In genomic region chr7:92769361-92769633, GRCh38 we compare ENCODE assay signal across 13 cellular contexts.
DNase-seq lines count a peak whose midpoint lies in the region; ATAC-seq and TF ChIP-seq lines count a peak whose summit lies in the region.
"Had no signal": no experiment of that assay in that cellular context is flagged by ENCODE, and none has a peak within 500 bp of the region (broad histone marks: within the 10 kb centered on the region; RNA-seq: fewer than 3 reads in every experiment).

No MANE protein-coding gene starts in this region.

- H3K4me1 Mint-ChIP-seq in activated CD4-positive, alpha-beta T cell treated with anti-CD3 and anti-CD28 coated beads for 36 hours: peaks cover 62% of the 10 kb centered on the region

- TF ChIP-seq CTCF in IMR-90 (conservative IDR thresholded peaks at IDR 0.05; ENCODE audit: low read depth, low read length): no peak

- no peaks in the 10 kb centered on the region for H3K9me3 ChIP-seq in IMR-90 (ENCODE audit: control insufficient read depth, insufficient read depth, low read length)
- H3K9me3 ChIP-seq: neutrophil, suprapubic skin had no signal

- no peak overlapping the region for H2AK9ac ChIP-seq in IMR-90 (replicated peaks; ENCODE audit: low read depth, low read length, poor library complexity)

- H2BK120ac ChIP-seq in IMR-90 (ENCODE audit: low read depth, low read length): no peak overlapping the region

- H3K36me3 Mint-ChIP-seq in activated CD4-positive, alpha-beta T cell treated with anti-CD3 and anti-CD28 coated beads for 36 hours (ENCODE audit: low read depth): peaks cover 54% of the 10 kb centered on the region

- no peak overlapping the region for H4K8ac ChIP-seq in IMR-90 (ENCODE audit: low read depth in 2 of 2, low read length in 2 of 2)

- H3K4me2 ChIP-seq in IMR-90 (ENCODE audit: low read depth, low read length): no peak overlapping the region

- POLR2A ChIA-PET in activated CD4-positive, alpha-beta T cell treated with anti-CD3 and anti-CD28 coated beads for 36 hours (lab: Charles Lee): interaction anchor here (0.6 kb wide), 1 partner anchor 46 kb away, joined by 3 read pairs; no protein-coding TSS in a partner anchor
- POLR2A ChIA-PET in IMR-90 (lab: Charles Lee; ENCODE audit: unreplicated experiment): interaction anchor here (0.7 kb wide), 1 partner anchor 75 kb away, joined by 3 read pairs; no protein-coding TSS in a partner anchor

- in situ Hi-C loops in IMR-90 (cut with MboI; ENCODE audit: low sequenced_read_pairs): no loop called here

- no peaks in the 10 kb centered on the region for H3K9me3 Mint-ChIP-seq in activated CD4-positive, alpha-beta T cell treated with anti-CD3 and anti-CD28 coated beads for 36 hours (ENCODE audit: low read depth)
- H3K9me3 Mint-ChIP-seq: T-cell had no signal

- CTCF ChIA-PET in activated CD4-positive, alpha-beta T cell treated with anti-CD3 and anti-CD28 coated beads for 36 hours (lab: Charles Lee): interaction anchor here (0.8 to 1.6 kb wide), 5 partner anchors 13 to 64 kb away, joined by 3 to 4 read pairs (median 3); no protein-coding TSS in a partner anchor
- CTCF ChIA-PET in IMR-90 (lab: Yijun Ruan, JAX): no interaction called here

- no peak overlapping the region for H4K5ac ChIP-seq in IMR-90 (ENCODE audit: low read depth, low read length)

- H3K27me3 ChIP-seq in IMR-90 (ENCODE audit: control insufficient read depth, insufficient read depth, low read length): no peaks in the 10 kb centered on the region
- H3K27me3 ChIP-seq: neutrophil, suprapubic skin had no signal

- dilution Hi-C loops in IMR-90 (cut with HindIII; ENCODE audit: low sequenced_read_pairs, unreplicated experiment): no loop called here

- peak overlapping the region; percentile 84 for H3K27ac Mint-ChIP-seq in activated CD4-positive, alpha-beta T cell treated with anti-CD3 and anti-CD28 coated beads for 36 hours

- H3K18ac ChIP-seq in IMR-90 (ENCODE audit: low read depth, low read length): no peak overlapping the region

- DNase-seq in activated CD4-positive, alpha-beta T cell treated with anti-CD3 and anti-CD28 coated beads for 36 hours: no peak
- no peak for DNase-seq in activated CD4-positive, alpha-beta T cell treated with anti-CD3 and anti-CD28 coated beads for 48 hours
- no peak for DNase-seq in IMR-90
- no peak for DNase-seq in left lobe of liver (ENCODE audit: low spot score)
- DNase-seq in dermis blood vessel endothelial cell: no peak
- DNase-seq in globus pallidus (ENCODE audit: low spot score): no peak
- no peak for DNase-seq in GM19240 (ENCODE audit: insufficient read length, low spot score)
- DNase-seq: GF-D8, kidney glomerular epithelial cell, T-cell had no signal

- H3K79me1 ChIP-seq in IMR-90 (ENCODE audit: low read depth in 1 of 2, low read length in 2 of 2): peaks cover 22 to 66% of the 10 kb centered on the region in 2 experiments

- BruUV-seq in IMR-90 (replicated peaks; lab: Mats Ljungman, UMichigan): no TSS peak

- peak overlapping the region; percentile 2 for H2BK5ac ChIP-seq in IMR-90 (ENCODE audit: low read depth, low read length, poor library complexity, severe bottlenecking)

- H3K9me1 ChIP-seq in IMR-90 (ENCODE audit: insufficient read depth, low read length): peaks cover 9% of the 10 kb centered on the region

- H3K4me3 Mint-ChIP-seq in activated CD4-positive, alpha-beta T cell treated with anti-CD3 and anti-CD28 coated beads for 36 hours: no peak overlapping the region
- H3K4me3 Mint-ChIP-seq: T-cell had no signal

- no peak overlapping the region for H2AFZ ChIP-seq in IMR-90 (replicated peaks; ENCODE audit: low read length, poor library complexity)

- H3K9ac ChIP-seq in IMR-90 (ENCODE audit: low read depth, low read length): no peak overlapping the region

- TF ChIP-seq RAD21 in IMR-90 (IDR thresholded peaks at IDR 0.05; ENCODE audit: low read length): no peak

- H2BK15ac ChIP-seq in IMR-90 (ENCODE audit: low read depth, low read length): no peak overlapping the region

- no peak for TF ChIP-seq POLR2A in IMR-90 (IDR thresholded peaks at IDR 0.05; ENCODE audit: low read depth, low read length)

- no peak overlapping the region for H3K27ac ChIP-seq in IMR-90 (ENCODE audit: insufficient read depth, low read length)
- H3K27ac ChIP-seq: neutrophil, suprapubic skin had no signal

- ATAC-seq in activated CD4-positive, alpha-beta T cell treated with anti-CD3 and anti-CD28 coated beads for 36 hours: no peak
- ATAC-seq in GM21515 (IDR thresholded peaks at IDR 0.05; ENCODE audit: unreplicated experiment): peak; percentile 18
- no peak for ATAC-seq in IMR-90 (ENCODE audit: low read depth)
- peak; percentile 52 for ATAC-seq in left lobe of liver
- ATAC-seq: T-cell had no signal

- no peak overlapping the region for H2BK20ac ChIP-seq in IMR-90 (ENCODE audit: low read depth, low read length)

- no peak overlapping the region for H4K91ac ChIP-seq in IMR-90 (ENCODE audit: insufficient read depth, low read depth, low read length)

- no peak overlapping the region for H3K14ac ChIP-seq in IMR-90 (replicated peaks; ENCODE audit: low read depth, low read length)

- H3K4ac ChIP-seq in IMR-90 (ENCODE audit: low read depth, low read length): no peak overlapping the region; the same call in 1 of the 2 replicates

- peaks cover 22% of the 10 kb centered on the region for H3K4me1 ChIP-seq in IMR-90 (ENCODE audit: control insufficient read depth, insufficient read depth, low read length)

- H2AK5ac ChIP-seq in IMR-90 (ENCODE audit: low read depth, low read length): no peak overlapping the region

- H3K56ac ChIP-seq in IMR-90 (ENCODE audit: extremely low read depth, insufficient read depth, low read length): no peak overlapping the region

- H3K36me3 ChIP-seq in IMR-90 (ENCODE audit: control insufficient read depth, insufficient read depth, low read length): peaks cover 16% of the 10 kb centered on the region
- H3K36me3 ChIP-seq: neutrophil had no signal

- intact Hi-C loops in activated CD4-positive, alpha-beta T cell treated with anti-CD3 and anti-CD28 coated beads for 36 hours (cut with DNase I, micrococcal nuclease): loop anchor here (1.0 to 5.0 kb wide), 9 partner anchors 16 to 138 kb away; no protein-coding TSS in a partner anchor
- intact Hi-C loops in IMR-90 (cut with micrococcal nuclease): loop anchor here (5.0 kb wide), 3 partner anchors 63 to 147 kb away; no protein-coding TSS in a partner anchor

- H3K4me3 ChIP-seq in IMR-90 (ENCODE audit: insufficient read depth, low read depth, low read length): no peak overlapping the region
- H3K4me3 ChIP-seq: suprapubic skin had no signal

- H4K20me1 ChIP-seq in IMR-90 (ENCODE audit: insufficient read depth, low read length): peaks cover 39% of the 10 kb centered on the region

- no peak overlapping the region for H3K23ac ChIP-seq in IMR-90 (ENCODE audit: low read depth, low read length)

- no peaks in the 10 kb centered on the region for H3K27me3 Mint-ChIP-seq in activated CD4-positive, alpha-beta T cell treated with anti-CD3 and anti-CD28 coated beads for 36 hours
- H3K27me3 Mint-ChIP-seq: T-cell had no signal

TF ChIP-seq in IMR-90, 13 proteins besides CTCF, POLR2A, EP300 and RAD21:
- no peak for TF ChIP-seq ELK1 (IDR thresholded peaks at IDR 0.05; ENCODE audit: borderline replicate concordance, low read depth, low read length)
- no peak for TF ChIP-seq CHD1 (IDR thresholded peaks at IDR 0.05; ENCODE audit: low read depth, low read length)
- no peak for TF ChIP-seq MAFK (IDR thresholded peaks at IDR 0.05; ENCODE audit: low read depth, low read length)
- TF ChIP-seq BHLHE40 (IDR thresholded peaks at IDR 0.05; ENCODE audit: low read depth, low read length): no peak
- no peak for TF ChIP-seq SMC3 (IDR thresholded peaks at IDR 0.05; ENCODE audit: low read depth, low read length)
- no peak for TF ChIP-seq MXI1 (IDR thresholded peaks at IDR 0.05; ENCODE audit: borderline replicate concordance, low read depth, low read length)
- no peak for TF ChIP-seq NFE2L2 (IDR thresholded peaks at IDR 0.05; ENCODE audit: low read depth, low read length)
- TF ChIP-seq RFX5 (IDR thresholded peaks at IDR 0.05; ENCODE audit: low read depth, low read length): no peak
- TF ChIP-seq MAZ (IDR thresholded peaks at IDR 0.05; ENCODE audit: borderline replicate concordance, low read depth, low read length): no peak
- no peak for TF ChIP-seq FOS (IDR thresholded peaks at IDR 0.05; ENCODE audit: low read depth, low read length)
- TF ChIP-seq CEBPB (IDR thresholded peaks at IDR 0.05; ENCODE audit: low read depth, low read length): no peak
- no peak for TF ChIP-seq USF2 (IDR thresholded peaks at IDR 0.05; ENCODE audit: low read depth, low read length)
- no peak for TF ChIP-seq RCOR1 (IDR thresholded peaks at IDR 0.05; ENCODE audit: insufficient replicate concordance, low read length)

Comparison
In these comparisons a context has a peak if more than half of its experiments do, and no peak if none do; other contexts are left out.
1. ATAC-seq: peak in GM21515 (single experiment) and left lobe of liver (single experiment); none in activated CD4-positive, alpha-beta T cell treated with anti-CD3 and anti-CD28 coated beads for 36 hours (single experiment) and IMR-90 (single experiment).